Comparison of ENCODE assay signal across 8 cellular contexts in the genomic region with DNA sequence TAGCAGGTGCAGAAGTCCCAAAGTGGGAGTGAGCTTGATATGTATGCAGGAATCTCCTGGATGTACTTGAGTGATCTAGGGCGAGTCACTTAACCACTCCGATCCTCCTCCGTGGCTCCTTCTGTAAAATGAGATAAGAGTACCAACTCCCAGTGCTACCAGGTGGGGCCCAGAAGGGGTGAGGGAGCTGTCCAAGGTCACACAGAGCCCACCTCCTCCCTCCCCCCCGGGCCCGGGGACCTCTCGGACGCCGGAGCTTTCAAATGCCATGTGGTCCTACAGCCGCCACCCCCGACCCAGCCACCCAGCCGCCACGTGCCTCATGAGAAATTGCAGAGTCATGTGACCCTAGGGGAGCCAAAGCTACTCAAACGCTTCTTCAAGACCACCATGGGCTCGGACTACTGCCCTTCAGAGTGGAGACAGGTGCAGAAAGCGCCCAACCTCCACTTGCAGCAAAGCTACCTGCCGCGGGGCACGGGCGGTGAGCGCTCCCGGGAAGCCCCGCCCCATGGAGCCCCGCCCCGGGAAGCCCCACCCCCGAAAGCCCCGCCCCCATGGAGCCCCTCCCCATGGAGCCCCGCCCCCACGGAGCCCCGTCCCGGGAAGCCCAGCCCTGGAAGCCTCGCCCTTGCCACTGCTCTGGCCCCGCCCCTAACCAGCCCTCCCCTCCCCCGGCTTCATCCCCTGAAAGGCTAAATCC. TPM values are rescaled to one million over a fixed set of nuclear protein-coding genes. Genes with fewer than 3 reads are reported as not detected.
DNase-seq lines count a peak whose midpoint lies in the region; ATAC-seq and FAIRE-seq lines count a peak whose summit lies in the region.

No MANE protein-coding gene starts in this region.

- H3K9me3 Mint-ChIP-seq in IgD-negative memory B cell: no peaks in the 10 kb centered on the region
- peaks cover 4% of the 10 kb centered on the region for H3K9me3 Mint-ChIP-seq in activated T-helper 17 cell treated with anti-CD3 and anti-CD28 coated beads, Interleukin-2, amount 50 U/mL, for 72 hours

- no peaks in the 10 kb centered on the region for H3K36me3 Mint-ChIP-seq in IgD-negative memory B cell
- H3K36me3 Mint-ChIP-seq in activated T-helper 17 cell treated with anti-CD3 and anti-CD28 coated beads, Interleukin-2, amount 50 U/mL, for 72 hours (ENCODE audit: low read depth): no peaks in the 10 kb centered on the region

- DNase-seq in D341Med (ENCODE audit: low spot score) (peak; percentile 95), left kidney (ENCODE audit: low read depth, low spot score) (peak; percentile 67), G401 (ENCODE audit: low spot score) (no peak), HuH-7.5 (ENCODE audit: low spot score) (no peak), HCEC 1CT (no peak), RCC 7860 (ENCODE audit: low spot score) (no peak)

- peaks cover 0 to 2% (median 0%) of the 10 kb centered on the region in 3 donors for H3K4me1 Mint-ChIP-seq in IgD-negative memory B cell
- H3K4me1 Mint-ChIP-seq in activated T-helper 17 cell treated with anti-CD3 and anti-CD28 coated beads, Interleukin-2, amount 50 U/mL, for 72 hours: peaks cover 6% of the 10 kb centered on the region

- peak; percentile 35 for ATAC-seq in activated T-helper 17 cell treated with anti-CD3 and anti-CD28 coated beads, Interleukin-2, amount 50 U/mL, for 72 hours (replicated peaks)

- in situ Hi-C loops in G401 (cut with HindIII; ENCODE audit: low sequenced_read_pairs): no loop called here

- H3K27me3 Mint-ChIP-seq in IgD-negative memory B cell: peaks cover 37% of the 10 kb centered on the region
- peaks cover 19% of the 10 kb centered on the region for H3K27me3 Mint-ChIP-seq in activated T-helper 17 cell treated with anti-CD3 and anti-CD28 coated beads, Interleukin-2, amount 50 U/mL, for 72 hours

- FAIRE-seq in RCC 7860 (lab: Jason Lieb, UNC): no peak

- H3K4me3 Mint-ChIP-seq in IgD-negative memory B cell: peak overlapping the region in 3 of 4 donors; percentile 8 to 77 (median 14)
- peak overlapping the region; percentile 40 for H3K4me3 Mint-ChIP-seq in activated T-helper 17 cell treated with anti-CD3 and anti-CD28 coated beads, Interleukin-2, amount 50 U/mL, for 72 hours

- peak overlapping the region in 2 of 3 donors; percentile 42 to 69 for H3K27ac Mint-ChIP-seq in IgD-negative memory B cell
- no peak overlapping the region for H3K27ac Mint-ChIP-seq in activated T-helper 17 cell treated with anti-CD3 and anti-CD28 coated beads, Interleukin-2, amount 50 U/mL, for 72 hours

RNA-seq across cellular contexts. Expression of a gene that starts 10.1 kb away (rescaled TPM):
- 1.3 TPM for polyA plus RNA-seq in IgD-negative memory B cell
- total RNA-seq in activated T-helper 17 cell treated with anti-CD3 and anti-CD28 coated beads, Interleukin-2, amount 50 U/mL, for 72 hours: 1 to 10 TPM; 2.9 to 3.1 TPM
- 25.3 and 40.1 TPM in 2 replicates for total RNA-seq in G401 (2014; rRNA removed; shearing (Covaris generic))

RNA-seq across cellular contexts. Expression of a gene that starts 16.6 kb away (rescaled TPM):
- 5.2 TPM for polyA plus RNA-seq in IgD-negative memory B cell
- total RNA-seq in activated T-helper 17 cell treated with anti-CD3 and anti-CD28 coated beads, Interleukin-2, amount 50 U/mL, for 72 hours: 10 to 100 TPM; 10.0 to 15.3 TPM
- total RNA-seq in G401 (2014; rRNA removed; shearing (Covaris generic)): 6.2 and 16.9 TPM in 2 replicates

RNA-seq across cellular contexts. Expression of a gene that starts 17.0 kb away (rescaled TPM):
- 2.8 TPM for polyA plus RNA-seq in IgD-negative memory B cell
- under 1 TPM in 1 of 2 donors, not detected in 1; 0.66 TPM for total RNA-seq in activated T-helper 17 cell treated with anti-CD3 and anti-CD28 coated beads, Interleukin-2, amount 50 U/mL, for 72 hours
- total RNA-seq in G401 (2014; rRNA removed; shearing (Covaris generic)): 3.5 and 6.6 TPM in 2 replicates

RNA-seq across cellular contexts. Expression of a gene that starts 29.7 kb away (rescaled TPM):
- 12.5 TPM for polyA plus RNA-seq in IgD-negative memory B cell
- total RNA-seq in activated T-helper 17 cell treated with anti-CD3 and anti-CD28 coated beads, Interleukin-2, amount 50 U/mL, for 72 hours: 100 to 1,000 TPM; 146 to 163 TPM
- total RNA-seq in G401 (2014; rRNA removed; shearing (Covaris generic)): 74.6 and 97.9 TPM in 2 replicates

Comparison
In these comparisons a context has a peak if more than half of its experiments do, and no peak if none do; other contexts are left out.
1. DNase-seq: peak in D341Med (single experiment) and left kidney (single experiment); none in G401 (single experiment), HuH-7.5 (single experiment), HCEC 1CT (single experiment) and RCC 7860 (single experiment).